In genomic region chr1:28232558-28233263, GRCh38 we compare ENCODE assay signal across 1 cellular context.
TF ChIP-seq lines count a peak whose summit lies in the region.

TSS of gene DNAJC8 (minus strand) at chr1:28233029. CDS start at chr1:28232998, 31 bp downstream.

TF ChIP-seq in GM12878, 131 proteins besides CTCF, POLR2A, EP300 and RAD21 (continued from another document and continues in another):
- TF ChIP-seq E4F1 (IDR thresholded peaks at IDR 0.05; ENCODE audit: borderline replicate concordance, partially characterized antibody) (no peak), PAX5 (IDR thresholded peaks at IDR 0.05; ENCODE audit: borderline replicate concordance, low read depth, low read length) (0 out of 2 replicates have a peak, but pooled peaks have one; percentile 9), JUNB (IDR thresholded peaks at IDR 0.05) (no peak), EGR1 (IDR thresholded peaks at IDR 0.05; ENCODE audit: borderline replicate concordance in 1 of 2, low read depth in 2 of 2, low read length in 2 of 2) (peak; percentile 23 to 64; a peak in 2 of 3 replicates), RB1 (IDR thresholded peaks at IDR 0.05; ENCODE audit: borderline replicate concordance) (peak; percentile 86; the same call in 1 of the 2 replicates), WRNIP1 (IDR thresholded peaks at IDR 0.05; ENCODE audit: borderline replicate concordance, low read depth, low read length) (no peak), CHD2 (IDR thresholded peaks at IDR 0.05; ENCODE audit: borderline replicate concordance, low read depth, low read length) (no peak), NR2C1 (IDR thresholded peaks at IDR 0.05) (no peak), E2F8 (IDR thresholded peaks at IDR 0.05; ENCODE audit: low read depth, partially characterized antibody) (no peak), ZNF24 (IDR thresholded peaks at IDR 0.05) (no peak), ZNF384 (IDR thresholded peaks at IDR 0.05; ENCODE audit: borderline replicate concordance, low read depth, low read length) (no peak), POLR2AphosphoS5 (IDR thresholded peaks at IDR 0.05; ENCODE audit: low read length) (peak; percentile 93), USF2 (IDR thresholded peaks at IDR 0.05; ENCODE audit: borderline replicate concordance, low read depth, low read length) (peak; percentile 98), PRDM15 (CRISPR knock-in tag; IDR thresholded peaks at IDR 0.05) (no peak), SUPT20H (IDR thresholded peaks at IDR 0.05; ENCODE audit: borderline replicate concordance, control insufficient read depth, low read depth, low read length) (no peak), TAF1 (IDR thresholded peaks at IDR 0.05; ENCODE audit: borderline replicate concordance, low read depth, low read length) (peak; percentile 95), RUNX3 (IDR thresholded peaks at IDR 0.05; ENCODE audit: low read length) (no peak), BACH1 (IDR thresholded peaks at IDR 0.05; ENCODE audit: borderline replicate concordance) (peak; percentile 43; the same call in 1 of the 2 replicates), MYC (IDR thresholded peaks at IDR 0.05; ENCODE audit: insufficient read depth, insufficient read length, insufficient replicate concordance, low read length, severe bottlenecking) (peak; percentile 25), MTA2 (IDR thresholded peaks at IDR 0.05; ENCODE audit: low read depth) (no peak), LARP7 (IDR thresholded peaks at IDR 0.05) (peak; percentile 64; the same call in 1 of the 2 replicates), SP1 (IDR thresholded peaks at IDR 0.05; ENCODE audit: low read depth, low read length) (peak; percentile 55), ATF2 (IDR thresholded peaks at IDR 0.05; ENCODE audit: low read length) (no peak), NR2C2 (IDR thresholded peaks at IDR 0.05; ENCODE audit: borderline replicate concordance, control insufficient read depth, insufficient read length, low read depth) (no peak), ZNF207 (IDR thresholded peaks at IDR 0.05; ENCODE audit: borderline replicate concordance) (no peak), NFIC (IDR thresholded peaks at IDR 0.05; ENCODE audit: low read depth, low read length) (peak; percentile 48; the same call in 1 of the 2 replicates), CREM (IDR thresholded peaks at IDR 0.05; ENCODE audit: low read depth) (peak; percentile 45; the same call in 1 of the 2 replicates), NBN (IDR thresholded peaks at IDR 0.05) (peak; percentile 58; the same call in 1 of the 2 replicates), SMAD1 (IDR thresholded peaks at IDR 0.05; ENCODE audit: low read depth, partially characterized antibody) (no peak), HCFC1 (IDR thresholded peaks at IDR 0.05; ENCODE audit: low read length) (peak; percentile 65), POLR2AphosphoS2 (IDR thresholded peaks at IDR 0.05; ENCODE audit: low read depth, low read length) (0 out of 2 replicates have a peak, but pooled peaks have one; percentile 64), YY1 (IDR thresholded peaks at IDR 0.05; ENCODE audit: low read depth, low read length) (peak; percentile 99), FOXK2 (IDR thresholded peaks at IDR 0.05) (no peak), ESRRA (IDR thresholded peaks at IDR 0.05; ENCODE audit: low read length) (no peak), DPF2 (IDR thresholded peaks at IDR 0.05) (no peak), STAT3 (IDR thresholded peaks at IDR 0.05; ENCODE audit: low read depth, low read length) (no peak), SMAD5 (IDR thresholded peaks at IDR 0.05; ENCODE audit: low read depth) (peak; percentile 78; the same call in 1 of the 2 replicates), SIN3A (IDR thresholded peaks at IDR 0.05; ENCODE audit: low read depth, low read length) (0 out of 2 replicates have a peak, but pooled peaks have one; percentile 38), NKRF (conservative IDR thresholded peaks at IDR 0.05) (peak; percentile 61; the same call in 1 of the 2 replicates), BMI1 (IDR thresholded peaks at IDR 0.05; ENCODE audit: borderline replicate concordance) (no peak), NRF1 (conservative IDR thresholded peaks at IDR 0.05; ENCODE audit: low read depth, low read length) (peak; percentile 51), EZH2 (IDR thresholded peaks at IDR 0.05; ENCODE audit: borderline replicate concordance, control insufficient read depth, low read depth, low read length) (no peak), BCL3 (IDR thresholded peaks at IDR 0.05; ENCODE audit: borderline replicate concordance, insufficient read depth, low read depth, low read length, poor library complexity, severe bottlenecking) (no peak), PML (IDR thresholded peaks at IDR 0.05; ENCODE audit: low read length) (peak; percentile 68; the same call in 1 of the 2 replicates), TCF12 (IDR thresholded peaks at IDR 0.05; ENCODE audit: low read depth, low read length) (0 out of 2 replicates have a peak, but pooled peaks have one; percentile 31), BRCA1 (IDR thresholded peaks at IDR 0.05; ENCODE audit: low read depth, low read length) (no peak)
- TF ChIP-seq, protein P1, sequence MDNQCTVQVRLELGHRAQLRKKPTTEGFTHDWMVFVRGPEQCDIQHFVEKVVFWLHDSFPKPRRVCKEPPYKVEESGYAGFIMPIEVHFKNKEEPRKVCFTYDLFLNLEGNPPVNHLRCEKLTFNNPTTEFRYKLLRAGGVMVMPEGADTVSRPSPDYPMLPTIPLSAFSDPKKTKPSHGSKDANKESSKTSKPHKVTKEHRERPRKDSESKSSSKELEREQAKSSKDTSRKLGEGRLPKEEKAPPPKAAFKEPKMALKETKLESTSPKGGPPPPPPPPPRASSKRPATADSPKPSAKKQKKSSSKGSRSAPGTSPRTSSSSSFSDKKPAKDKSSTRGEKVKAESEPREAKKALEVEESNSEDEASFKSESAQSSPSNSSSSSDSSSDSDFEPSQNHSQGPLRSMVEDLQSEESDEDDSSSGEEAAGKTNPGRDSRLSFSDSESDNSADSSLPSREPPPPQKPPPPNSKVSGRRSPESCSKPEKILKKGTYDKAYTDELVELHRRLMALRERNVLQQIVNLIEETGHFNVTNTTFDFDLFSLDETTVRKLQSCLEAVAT (IDR thresholded peaks at IDR 0.05): peak; percentile 39; the same call in 1 of the 2 replicates
- TF ChIP-seq, protein P2, sequence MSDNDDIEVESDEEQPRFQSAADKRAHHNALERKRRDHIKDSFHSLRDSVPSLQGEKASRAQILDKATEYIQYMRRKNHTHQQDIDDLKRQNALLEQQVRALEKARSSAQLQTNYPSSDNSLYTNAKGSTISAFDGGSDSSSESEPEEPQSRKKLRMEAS (IDR thresholded peaks at IDR 0.05; ENCODE audit: low read depth, low read length): peak; percentile 98
- TF ChIP-seq, protein P3, sequence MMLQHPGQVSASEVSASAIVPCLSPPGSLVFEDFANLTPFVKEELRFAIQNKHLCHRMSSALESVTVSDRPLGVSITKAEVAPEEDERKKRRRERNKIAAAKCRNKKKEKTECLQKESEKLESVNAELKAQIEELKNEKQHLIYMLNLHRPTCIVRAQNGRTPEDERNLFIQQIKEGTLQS (IDR thresholded peaks at IDR 0.05; ENCODE audit: borderline replicate concordance, extremely low read depth, low read depth, low read length): peak; percentile 99
